24 cellular contexts compared by ENCODE assay signal in genomic region chr20:6030453-6031080, GRCh38. TPM values are rescaled to one million over a fixed set of nuclear protein-coding genes. Genes with fewer than 3 reads are reported as not detected.
"Had no signal": no experiment of that assay in that cellular context is flagged by ENCODE, and none has a peak within 500 bp of the region (broad histone marks: within the 10 kb centered on the region; RNA-seq: fewer than 3 reads in every experiment).

No MANE protein-coding gene starts in this region.

- H3K27ac ChIP-seq: colonic mucosa, dorsolateral prefrontal cortex, thyroid gland, upper lobe of right lung had no signal

- H3K9me3 ChIP-seq: breast epithelium, colonic mucosa, esophagus squamous epithelium, gastrocnemius medialis, mucosa of descending colon, thyroid gland, upper lobe of right lung had no signal

- H3K36me3 ChIP-seq: breast epithelium, colonic mucosa had no signal

- H3K4me1 Mint-ChIP-seq: endodermal cell, neural crest cell, WTC11 had no signal

- H3K9me3 Mint-ChIP-seq: activated T-cell treated with anti-CD3 and anti-CD28 coated beads, Interleukin-2, amount 50 U/mL, for 72 hours had no signal

- H3K27ac Mint-ChIP-seq: activated T-cell treated with anti-CD3 and anti-CD28 coated beads, Interleukin-2, amount 50 U/mL, for 72 hours; endodermal cell; WTC11 had no signal

- H3K27me3 ChIP-seq: breast epithelium, colonic mucosa, dorsolateral prefrontal cortex, esophagus squamous epithelium, gastrocnemius medialis, thyroid gland, upper lobe of right lung had no signal

- H3K4me3 ChIP-seq: breast epithelium, colonic mucosa, dorsolateral prefrontal cortex, esophagus squamous epithelium, gastrocnemius medialis, mucosa of descending colon, thyroid gland, upper lobe of right lung had no signal

- H3K4me3 Mint-ChIP-seq: activated T-cell treated with anti-CD3 and anti-CD28 coated beads, Interleukin-2, amount 50 U/mL, for 72 hours; endodermal cell; neural crest cell; WTC11 had no signal

- H3K4me1 ChIP-seq: breast epithelium, colonic mucosa, thyroid gland had no signal

- ATAC-seq: activated T-cell treated with anti-CD3 and anti-CD28 coated beads, Interleukin-2, amount 50 U/mL, for 72 hours; gastrocnemius medialis; left ventricle myocardium superior; mucosa of descending colon; upper lobe of right lung; WTC11 had no signal

- DNase-seq: activated CD4-positive, alpha-beta T cell treated with anti-CD3 and anti-CD28 coated beads, Interleukin-2, amount 50 U/mL, for 48 hours; activated effector memory CD4-positive, alpha-beta T cell treated with Interleukin-2 at 50 U/mL for 16 hours; activated naive CD4-positive, alpha-beta T cell treated with anti-CD3 and anti-CD28 coated beads, Interleukin-2, amount 50 U/mL, for 16 hours; activated T-cell treated with anti-CD3 and anti-CD28 coated beads, Interleukin-2, amount 50 U/mL, for 72 hours; amniotic stem cell; colonic mucosa; dorsolateral prefrontal cortex; endodermal cell; esophagus squamous epithelium; gastrocnemius medialis; hypothalamus; left ventricle myocardium superior; mucosa of descending colon; retina; stimulated activated CD4-positive, alpha-beta T cell treated with anti-CD3 and anti-CD28 coated beads, Interleukin-4, amount 100 ng/mL, for 24 hours; stimulated activated naive CD4-positive, alpha-beta T cell treated with Interleukin-2 at 50 U/mL for 16 hours; T1000; thyroid gland; upper lobe of right lung had no signal

RNA-seq across cellular contexts. Expression of gene LRRN4, which starts 23.3 kb away (rescaled TPM):
- total RNA-seq: activated T-cell treated with anti-CD3 and anti-CD28 coated beads, Interleukin-2, amount 50 U/mL, for 72 hours; colonic mucosa; gastrocnemius medialis; mucosa of descending colon; neural crest cell; osteoblast; T-helper 1 cell treated with Interleukin-12 subunit alpha and Interleukin-12 subunit beta and Interleukin-4 antibody, amounts not matched to agents 30 ng/mL and 1 ng/mL, for 36 hours; thyroid gland had no signal
